1 cellular context compared by ENCODE assay signal in the genomic region with DNA sequence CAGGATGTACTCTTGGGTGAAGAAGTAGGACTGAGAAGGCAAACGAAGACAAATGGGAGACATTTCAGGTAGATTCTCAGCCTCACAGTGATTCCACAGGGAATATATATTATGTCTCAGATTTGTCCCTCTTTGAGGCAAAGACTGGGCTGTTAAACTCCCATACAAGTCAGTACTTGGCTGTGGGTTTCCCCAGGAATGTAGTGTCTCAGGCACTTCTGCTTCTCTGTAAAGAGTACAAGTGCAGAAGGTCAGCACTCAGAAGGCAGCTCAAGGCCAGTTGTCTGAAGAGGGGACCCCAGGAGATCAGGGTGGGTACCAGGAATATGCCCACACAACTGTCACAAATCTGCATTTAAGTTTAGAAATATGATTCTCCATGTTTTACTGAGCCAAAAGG.
TF ChIP-seq lines count a peak whose summit lies in the region.

No MANE protein-coding gene starts in this region.

TF ChIP-seq in GM23338, 12 proteins besides CTCF, POLR2A, EP300 and RAD21 (continued from another document):
- TF ChIP-seq, protein P1, sequence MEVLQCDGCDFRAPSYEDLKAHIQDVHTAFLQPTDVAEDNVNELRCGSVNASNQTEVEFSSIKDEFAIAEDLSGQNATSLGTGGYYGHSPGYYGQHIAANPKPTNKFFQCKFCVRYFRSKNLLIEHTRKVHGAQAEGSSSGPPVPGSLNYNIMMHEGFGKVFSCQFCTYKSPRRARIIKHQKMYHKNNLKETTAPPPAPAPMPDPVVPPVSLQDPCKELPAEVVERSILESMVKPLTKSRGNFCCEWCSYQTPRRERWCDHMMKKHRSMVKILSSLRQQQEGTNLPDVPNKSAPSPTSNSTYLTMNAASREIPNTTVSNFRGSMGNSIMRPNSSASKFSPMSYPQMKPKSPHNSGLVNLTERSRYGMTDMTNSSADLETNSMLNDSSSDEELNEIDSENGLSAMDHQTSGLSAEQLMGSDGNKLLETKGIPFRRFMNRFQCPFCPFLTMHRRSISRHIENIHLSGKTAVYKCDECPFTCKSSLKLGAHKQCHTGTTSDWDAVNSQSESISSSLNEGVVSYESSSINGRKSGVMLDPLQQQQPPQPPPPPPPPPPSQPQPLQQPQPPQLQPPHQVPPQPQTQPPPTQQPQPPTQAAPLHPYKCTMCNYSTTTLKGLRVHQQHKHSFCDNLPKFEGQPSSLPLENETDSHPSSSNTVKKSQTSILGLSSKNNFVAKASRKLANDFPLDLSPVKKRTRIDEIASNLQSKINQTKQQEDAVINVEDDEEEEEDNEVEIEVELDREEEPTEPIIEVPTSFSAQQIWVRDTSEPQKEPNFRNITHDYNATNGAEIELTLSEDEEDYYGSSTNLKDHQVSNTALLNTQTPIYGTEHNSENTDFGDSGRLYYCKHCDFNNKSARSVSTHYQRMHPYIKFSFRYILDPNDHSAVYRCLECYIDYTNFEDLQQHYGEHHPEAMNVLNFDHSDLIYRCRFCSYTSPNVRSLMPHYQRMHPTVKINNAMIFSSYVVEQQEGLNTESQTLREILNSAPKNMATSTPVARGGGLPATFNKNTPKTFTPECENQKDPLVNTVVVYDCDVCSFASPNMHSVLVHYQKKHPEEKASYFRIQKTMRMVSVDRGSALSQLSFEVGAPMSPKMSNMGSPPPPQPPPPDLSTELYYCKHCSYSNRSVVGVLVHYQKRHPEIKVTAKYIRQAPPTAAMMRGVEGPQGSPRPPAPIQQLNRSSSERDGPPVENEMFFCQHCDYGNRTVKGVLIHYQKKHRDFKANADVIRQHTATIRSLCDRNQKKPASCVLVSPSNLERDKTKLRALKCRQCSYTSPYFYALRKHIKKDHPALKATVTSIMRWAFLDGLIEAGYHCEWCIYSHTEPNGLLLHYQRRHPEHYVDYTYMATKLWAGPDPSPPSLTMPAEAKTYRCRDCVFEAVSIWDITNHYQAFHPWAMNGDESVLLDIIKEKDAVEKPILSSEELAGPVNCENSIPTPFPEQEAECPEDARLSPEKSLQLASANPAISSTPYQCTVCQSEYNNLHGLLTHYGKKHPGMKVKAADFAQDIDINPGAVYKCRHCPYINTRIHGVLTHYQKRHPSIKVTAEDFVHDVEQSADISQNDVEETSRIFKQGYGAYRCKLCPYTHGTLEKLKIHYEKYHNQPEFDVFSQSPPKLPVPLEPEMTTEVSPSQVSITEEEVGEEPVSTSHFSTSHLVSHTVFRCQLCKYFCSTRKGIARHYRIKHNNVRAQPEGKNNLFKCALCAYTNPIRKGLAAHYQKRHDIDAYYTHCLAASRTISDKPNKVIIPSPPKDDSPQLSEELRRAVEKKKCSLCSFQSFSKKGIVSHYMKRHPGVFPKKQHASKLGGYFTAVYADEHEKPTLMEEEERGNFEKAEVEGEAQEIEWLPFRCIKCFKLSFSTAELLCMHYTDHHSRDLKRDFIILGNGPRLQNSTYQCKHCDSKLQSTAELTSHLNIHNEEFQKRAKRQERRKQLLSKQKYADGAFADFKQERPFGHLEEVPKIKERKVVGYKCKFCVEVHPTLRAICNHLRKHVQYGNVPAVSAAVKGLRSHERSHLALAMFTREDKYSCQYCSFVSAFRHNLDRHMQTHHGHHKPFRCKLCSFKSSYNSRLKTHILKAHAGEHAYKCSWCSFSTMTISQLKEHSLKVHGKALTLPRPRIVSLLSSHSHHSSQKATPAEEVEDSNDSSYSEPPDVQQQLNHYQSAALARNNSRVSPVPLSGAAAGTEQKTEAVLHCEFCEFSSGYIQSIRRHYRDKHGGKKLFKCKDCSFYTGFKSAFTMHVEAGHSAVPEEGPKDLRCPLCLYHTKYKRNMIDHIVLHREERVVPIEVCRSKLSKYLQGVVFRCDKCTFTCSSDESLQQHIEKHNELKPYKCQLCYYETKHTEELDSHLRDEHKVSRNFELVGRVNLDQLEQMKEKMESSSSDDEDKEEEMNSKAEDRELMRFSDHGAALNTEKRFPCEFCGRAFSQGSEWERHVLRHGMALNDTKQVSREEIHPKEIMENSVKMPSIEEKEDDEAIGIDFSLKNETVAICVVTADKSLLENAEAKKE (CRISPR knock-in tag; IDR thresholded peaks at IDR 0.05): no peak
- TF ChIP-seq ZNF114 (CRISPR knock-in tag; IDR thresholded peaks at IDR 0.05): no peak
- TF ChIP-seq, protein P2, sequence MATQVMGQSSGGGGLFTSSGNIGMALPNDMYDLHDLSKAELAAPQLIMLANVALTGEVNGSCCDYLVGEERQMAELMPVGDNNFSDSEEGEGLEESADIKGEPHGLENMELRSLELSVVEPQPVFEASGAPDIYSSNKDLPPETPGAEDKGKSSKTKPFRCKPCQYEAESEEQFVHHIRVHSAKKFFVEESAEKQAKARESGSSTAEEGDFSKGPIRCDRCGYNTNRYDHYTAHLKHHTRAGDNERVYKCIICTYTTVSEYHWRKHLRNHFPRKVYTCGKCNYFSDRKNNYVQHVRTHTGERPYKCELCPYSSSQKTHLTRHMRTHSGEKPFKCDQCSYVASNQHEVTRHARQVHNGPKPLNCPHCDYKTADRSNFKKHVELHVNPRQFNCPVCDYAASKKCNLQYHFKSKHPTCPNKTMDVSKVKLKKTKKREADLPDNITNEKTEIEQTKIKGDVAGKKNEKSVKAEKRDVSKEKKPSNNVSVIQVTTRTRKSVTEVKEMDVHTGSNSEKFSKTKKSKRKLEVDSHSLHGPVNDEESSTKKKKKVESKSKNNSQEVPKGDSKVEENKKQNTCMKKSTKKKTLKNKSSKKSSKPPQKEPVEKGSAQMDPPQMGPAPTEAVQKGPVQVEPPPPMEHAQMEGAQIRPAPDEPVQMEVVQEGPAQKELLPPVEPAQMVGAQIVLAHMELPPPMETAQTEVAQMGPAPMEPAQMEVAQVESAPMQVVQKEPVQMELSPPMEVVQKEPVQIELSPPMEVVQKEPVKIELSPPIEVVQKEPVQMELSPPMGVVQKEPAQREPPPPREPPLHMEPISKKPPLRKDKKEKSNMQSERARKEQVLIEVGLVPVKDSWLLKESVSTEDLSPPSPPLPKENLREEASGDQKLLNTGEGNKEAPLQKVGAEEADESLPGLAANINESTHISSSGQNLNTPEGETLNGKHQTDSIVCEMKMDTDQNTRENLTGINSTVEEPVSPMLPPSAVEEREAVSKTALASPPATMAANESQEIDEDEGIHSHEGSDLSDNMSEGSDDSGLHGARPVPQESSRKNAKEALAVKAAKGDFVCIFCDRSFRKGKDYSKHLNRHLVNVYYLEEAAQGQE (IDR thresholded peaks at IDR 0.05; ENCODE audit: unreplicated experiment): no peak
- no peak for TF ChIP-seq EZH2phosphoT487 (IDR thresholded peaks at IDR 0.05; ENCODE audit: unreplicated experiment)
- no peak for TF ChIP-seq ZNF331 (CRISPR knock-in tag; IDR thresholded peaks at IDR 0.05; ENCODE audit: low read depth)
